8 cellular contexts compared by ENCODE assay signal in genomic region chr3:136142592-136142991, GRCh38. TPM values are rescaled to one million over a fixed set of nuclear protein-coding genes. Genes with fewer than 3 reads are reported as not detected.
DNase-seq lines count a peak whose midpoint lies in the region; FAIRE-seq and TF ChIP-seq lines count a peak whose summit lies in the region.

No MANE protein-coding gene starts in this region.

- H3K27me3 ChIP-seq in keratinocyte (ENCODE audit: control insufficient read depth, extremely low read depth, insufficient read depth, low read length): no peaks in the 10 kb centered on the region

- H2AFZ ChIP-seq in keratinocyte (ENCODE audit: control insufficient read depth, low read length): no peak overlapping the region

- peak overlapping the region; percentile 76 for H3K4me2 ChIP-seq in keratinocyte (ENCODE audit: control insufficient read depth, extremely low read depth, insufficient read depth, low read depth, low read length)

- H4K20me1 ChIP-seq in keratinocyte (ENCODE audit: control insufficient read depth, extremely low read depth, insufficient read depth, low read length): no peaks in the 10 kb centered on the region

- H3K79me2 ChIP-seq in keratinocyte (ENCODE audit: control insufficient read depth, insufficient read depth, low read length): peaks cover 10% of the 10 kb centered on the region

- H3K4me3 ChIP-seq in keratinocyte (ENCODE audit: control insufficient read depth in 2 of 3, extremely low read depth in 1 of 3, insufficient read depth in 2 of 3, low read depth in 1 of 3, low read length in 3 of 3): peak overlapping the region in 2 of 3 experiments; percentile 45 to 56

- no peak for TF ChIP-seq CTCF in keratinocyte (optimal IDR thresholded peaks at IDR 0.05 in 1 of 3, IDR thresholded peaks at IDR 0.05 in 1 of 3, conservative IDR thresholded peaks at IDR 0.05 in 1 of 3; ENCODE audit: extremely low read depth in 1 of 3, insufficient read depth in 2 of 3, low read length in 3 of 3)

- H3K4me1 ChIP-seq in keratinocyte (ENCODE audit: control insufficient read depth, extremely low read depth, insufficient read depth, low read length): peaks cover 33% of the 10 kb centered on the region

- DNase-seq in AG08395 (ENCODE audit: low spot score) (peak; percentile 83), HPDE6-E6E7 (ENCODE audit: extremely low spot score) (peak; percentile 75), amniotic epithelial cell (ENCODE audit: low read depth) (peak; percentile 87), keratinocyte (ENCODE audit: low read depth, low spot score) (peak; percentile 57), midbrain (lab: John Stamatoyannopoulos, UW) (no peak), DMS114 treated with DMSO at 0.1 percent for 48 hours (lab: John Stamatoyannopoulos, UW; ENCODE audit: unreplicated experiment) (no peak), NCI-H526 treated with DMSO at 0.1 percent for 48 hours (lab: John Stamatoyannopoulos, UW) (no peak)
- no peak for DNase-seq in stimulated activated CD8-positive, alpha-beta memory T cell treated with anti-CD3 and anti-CD28 coated beads, Interleukin-4, amount 100 ng/mL, for 48 hours

- FAIRE-seq in keratinocyte (lab: Jason Lieb, UNC): no peak

- no peaks in the 10 kb centered on the region for H3K9me1 ChIP-seq in keratinocyte (ENCODE audit: control insufficient read depth, extremely low read depth, insufficient read depth, low read length)

- peaks cover 0 to 2% of the 10 kb centered on the region in 2 experiments for H3K36me3 ChIP-seq in keratinocyte (ENCODE audit: control insufficient read depth in 2 of 2, extremely low read depth in 1 of 2, insufficient read depth in 2 of 2, low read length in 2 of 2)

- H3K9ac ChIP-seq in keratinocyte (ENCODE audit: control insufficient read depth, extremely low read depth, insufficient read depth, low read length): peak overlapping the region; percentile 74

- H3K9me3 ChIP-seq in keratinocyte (ENCODE audit: control insufficient read depth, low read depth, low read length): no peaks in the 10 kb centered on the region

- H3K27ac ChIP-seq in keratinocyte (ENCODE audit: control insufficient read depth, insufficient read depth, low read length): peak overlapping the region; percentile 97

- dilution Hi-C loops in keratinocyte (cut with MboI; ENCODE audit: extremely low pct_ligation_motif_present, low sequenced_read_pairs): no loop called here

RNA-seq across cellular contexts. Expression of gene MSL2, which starts 53.5 kb away (rescaled TPM):
- 4.1 to 10.3 TPM (median 9.5 TPM) in 3 replicates for polyA plus RNA-seq in keratinocyte
- polyA plus RNA-seq in keratinocyte (2011; ENCODE audit: low read depth): 3.2 TPM
- polyA plus RNA-seq in keratinocyte (2011; cell fraction: cytosol; rRNA removed): 3.2 and 8.6 TPM in 2 replicates
- 10.3 and 11.5 TPM in 2 replicates for polyA plus RNA-seq in keratinocyte (2011; cell fraction: nucleus; rRNA removed)
- 6.6 and 11.0 TPM in 2 replicates for polyA plus RNA-seq in keratinocyte (2012; ENCODE audit: low replicate concordance)
- polyA minus RNA-seq in keratinocyte: 12.4 to 22.8 TPM (median 15.4 TPM) in 3 replicates
- 11.1 TPM for polyA minus RNA-seq in keratinocyte (2011; cell fraction: cytosol; rRNA and poly(A)+ RNA removed)
- 8.1 and 15.7 TPM in 2 replicates for polyA minus RNA-seq in keratinocyte (2011; cell fraction: nucleus; rRNA and poly(A)+ RNA removed)

Comparison
In these comparisons a context has a peak if more than half of its experiments do, and no peak if none do; other contexts are left out.
1. DNase-seq: peak in AG08395 (single experiment), HPDE6-E6E7 (single experiment), amniotic epithelial cell (single experiment) and keratinocyte (single experiment); none in midbrain (single experiment), DMS114 treated with DMSO at 0.1 percent for 48 hours (single experiment), stimulated activated CD8-positive, alpha-beta memory T cell treated with anti-CD3 and anti-CD28 coated beads, Interleukin-4, amount 100 ng/mL, for 48 hours (single experiment) and NCI-H526 treated with DMSO at 0.1 percent for 48 hours (single experiment).